ENCODE assay signal across 18 cellular contexts in the genomic region with DNA sequence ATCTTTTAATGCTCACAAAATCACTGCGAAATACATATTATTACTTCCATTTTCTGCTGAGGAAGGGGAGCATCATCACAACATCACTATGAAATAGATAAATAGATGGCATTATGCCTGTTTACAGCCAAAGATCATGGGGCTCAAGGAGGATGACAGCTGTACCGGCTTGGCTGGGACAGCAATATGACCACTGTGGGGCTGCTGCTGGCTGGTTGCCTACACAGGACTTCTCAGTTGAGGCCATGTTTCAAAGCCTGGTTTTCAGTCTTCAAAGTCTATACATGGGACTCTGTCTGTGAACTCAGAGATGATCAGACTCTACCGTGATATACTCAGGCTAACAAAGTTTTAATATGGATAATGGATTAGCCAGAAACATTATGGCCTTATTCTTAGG.
"Had no signal": no experiment of that assay in that cellular context is flagged by ENCODE, and none has a peak within 500 bp of the region (broad histone marks: within the 10 kb centered on the region; RNA-seq: fewer than 3 reads in every experiment).

No MANE protein-coding gene starts in this region.

- H3K27me3 ChIP-seq: foreskin keratinocyte, hepatocyte had no signal

- ATAC-seq: activated CD4-positive, alpha-beta T cell treated with anti-CD3 and anti-CD28 coated beads for 36 hours; activated naive CD4-positive, alpha-beta T cell treated with anti-CD3 and anti-CD28 coated beads, Interleukin-2, amount 50 U/mL, for 72 hours; stimulated activated naive B cell treated with anti-CD40 and anti-IgM and Interleukin-4, amounts not matched to agents 10 μg/mL and 1 μg/mL and 100 μg/mL, for 72 hours had no signal

- H3K9me3 Mint-ChIP-seq: activated naive CD4-positive, alpha-beta T cell treated with anti-CD3 and anti-CD28 coated beads, Interleukin-2, amount 50 U/mL, for 72 hours; activated T-helper 1 cell treated with anti-CD3 and anti-CD28 coated beads, Interleukin-12 subunit alpha, Interleukin-12 subunit beta, Interleukin-2, Interleukin-4 antibody, amounts not matched to agents 30 ng/mL and 10 ng/mL and 1 ng/mL, durations not matched to agents 14 hours and 24 hours and 36 hours; endodermal cell; nephron progenitor cell; stimulated activated naive B cell treated with anti-CD40 and anti-IgM and Interleukin-4, amounts not matched to agents 10 μg/mL and 1 μg/mL and 100 μg/mL, for 72 hours had no signal

- H3K27ac Mint-ChIP-seq: activated CD4-positive, alpha-beta T cell treated with anti-CD3 and anti-CD28 coated beads for 36 hours; activated naive CD4-positive, alpha-beta T cell treated with anti-CD3 and anti-CD28 coated beads, Interleukin-2, amount 50 U/mL, for 72 hours; activated T-helper 1 cell treated with anti-CD3 and anti-CD28 coated beads, Interleukin-12 subunit alpha, Interleukin-12 subunit beta, Interleukin-2, Interleukin-4 antibody, amounts not matched to agents 30 ng/mL and 10 ng/mL and 1 ng/mL, durations not matched to agents 14 hours and 24 hours and 36 hours; nephron progenitor cell; stimulated activated naive B cell treated with anti-CD40 and anti-IgM and Interleukin-4, amounts not matched to agents 10 μg/mL and 1 μg/mL and 100 μg/mL, for 72 hours had no signal

- H3K4me3 Mint-ChIP-seq: activated CD4-positive, alpha-beta T cell treated with anti-CD3 and anti-CD28 coated beads for 36 hours; activated T-helper 1 cell treated with anti-CD3 and anti-CD28 coated beads, Interleukin-12 subunit alpha, Interleukin-12 subunit beta, Interleukin-2, Interleukin-4 antibody, amounts not matched to agents 30 ng/mL and 10 ng/mL and 1 ng/mL, durations not matched to agents 14 hours and 24 hours and 36 hours; endodermal cell; nephron progenitor cell; stimulated activated naive B cell treated with anti-CD40 and anti-IgM and Interleukin-4, amounts not matched to agents 10 μg/mL and 1 μg/mL and 100 μg/mL, for 72 hours had no signal

- H3K36me3 ChIP-seq: prostate gland, thoracic aorta had no signal

- H3K4me1 ChIP-seq: foreskin keratinocyte, prostate gland had no signal

- H3K9me3 ChIP-seq: prostate gland, thoracic aorta had no signal

- H3K36me3 Mint-ChIP-seq: activated naive CD4-positive, alpha-beta T cell treated with anti-CD3 and anti-CD28 coated beads, Interleukin-2, amount 50 U/mL, for 72 hours; stimulated activated naive B cell treated with anti-CD40 and anti-IgM and Interleukin-4, amounts not matched to agents 10 μg/mL and 1 μg/mL and 100 μg/mL, for 72 hours had no signal

- DNase-seq: activated CD4-positive, alpha-beta T cell treated with anti-CD3 and anti-CD28 coated beads for 36 hours; activated CD4-positive, alpha-beta T cell treated with anti-CD3 and anti-CD28 coated beads, Interleukin-2, amount 50 U/mL, for 48 hours; activated gamma-delta T cell treated with Interleukin-2 at 50 U/mL for 16 hours; activated T-cell treated with anti-CD3 and anti-CD28 coated beads for 4 hours; endodermal cell; foreskin keratinocyte; mesendoderm; nephron progenitor cell; right cardiac atrium; stimulated activated CD4-positive, alpha-beta T cell treated with anti-CD3 and anti-CD28 coated beads, Interleukin-4, amount 100 ng/mL, for 4 hours; stimulated activated naive B cell treated with anti-CD40 and anti-IgM and Interleukin-4, amounts not matched to agents 10 μg/mL and 1 μg/mL and 100 μg/mL, for 72 hours; SW 1271 had no signal

- H3K27me3 Mint-ChIP-seq: activated CD4-positive, alpha-beta T cell treated with anti-CD3 and anti-CD28 coated beads for 36 hours had no signal

- H3K4me1 Mint-ChIP-seq: activated CD4-positive, alpha-beta T cell treated with anti-CD3 and anti-CD28 coated beads for 36 hours; stimulated activated naive B cell treated with anti-CD40 and anti-IgM and Interleukin-4, amounts not matched to agents 10 μg/mL and 1 μg/mL and 100 μg/mL, for 72 hours had no signal

- H3K27ac ChIP-seq: epithelial cell of prostate, foreskin keratinocyte, hepatocyte, prostate gland, thoracic aorta had no signal

- H3K4me3 ChIP-seq: hepatocyte, prostate gland, thoracic aorta had no signal
